In the genomic region with DNA sequence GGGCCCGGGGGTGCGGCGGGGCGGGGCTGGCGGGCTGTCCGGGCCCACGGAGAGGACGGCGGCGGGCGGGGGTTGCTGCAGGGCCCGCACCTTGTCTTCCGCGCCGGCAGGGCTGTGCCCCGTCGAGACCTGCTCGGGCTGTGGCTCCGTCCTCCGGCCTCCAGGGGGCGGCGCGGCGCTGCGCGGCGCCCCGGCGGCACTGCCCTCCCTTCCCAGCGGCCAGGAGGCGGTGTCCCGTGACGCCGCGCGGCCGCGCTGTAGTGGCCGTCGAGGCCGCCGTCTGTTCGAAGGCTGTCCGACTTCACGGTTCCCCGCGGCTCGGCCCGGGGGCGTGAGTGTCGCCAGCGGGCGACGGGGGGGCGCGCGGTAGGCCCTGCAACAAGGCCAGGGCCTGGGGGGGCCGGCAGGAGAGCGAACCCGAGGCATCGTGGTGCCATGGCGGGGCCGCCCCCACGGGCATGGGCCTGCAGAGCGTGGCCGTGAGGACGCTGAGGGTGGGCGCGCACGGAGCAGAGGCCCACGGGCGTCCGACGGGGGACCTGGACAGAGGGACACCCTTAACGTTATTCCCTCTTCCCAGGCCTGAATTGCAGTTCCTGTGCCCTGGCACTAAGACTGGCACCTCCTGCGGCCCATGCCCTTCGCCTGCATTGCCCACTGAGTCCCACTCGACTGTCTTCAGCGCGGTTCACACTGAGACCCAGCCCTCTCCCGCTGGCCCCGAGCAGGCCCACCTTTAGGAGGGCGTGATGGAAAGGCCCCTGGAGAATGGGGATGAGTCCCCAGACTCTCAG, we compare ENCODE assay signal across 8 cellular contexts. TPM values are rescaled to one million over a fixed set of nuclear protein-coding genes. Genes with fewer than 3 reads are reported as not detected.
DNase-seq lines count a peak whose midpoint lies in the region; ATAC-seq and TF ChIP-seq lines count a peak whose summit lies in the region.

Gene PLEKHG4, plus strand, starts transcription at position 237 of the 794 bp plus-strand sequence. Its CDS starts 513 bp downstream, at position 750.

- H4K20me1 ChIP-seq in OCI-LY7 (ENCODE audit: insufficient read depth, low read length): no peaks in the 10 kb centered on the region

- POLR2A ChIA-PET in OCI-LY7 (lab: Charles Lee): no interaction called here

- no peaks in the 10 kb centered on the region for H3K4me1 ChIP-seq in OCI-LY7 (ENCODE audit: insufficient read depth, low read length, poor library complexity, severe bottlenecking)

- no TSS peak for BruUV-seq in OCI-LY7 (replicated peaks; lab: Mats Ljungman, UMichigan)

- no peaks in the 10 kb centered on the region for H3K9me3 ChIP-seq in OCI-LY7 (ENCODE audit: low read length)

- H3K27ac ChIP-seq in HL-60 (replicated peaks) (peak within 1 kb of the TSS; percentile 72), OCI-LY7 (ENCODE audit: low read depth, low read length, poor library complexity, severe bottlenecking) (no peak within 1 kb of the TSS)

- H3K9me3 Mint-ChIP-seq in CD14-positive monocyte: no peaks in the 10 kb centered on the region
- H3K9me3 Mint-ChIP-seq in natural killer cell: no peaks in the 10 kb centered on the region

- peak within 1 kb of the TSS; percentile 46 for H3K4me3 ChIP-seq in HL-60 (replicated peaks; ENCODE audit: insufficient read depth, low read length)
- H3K4me3 ChIP-seq in OCI-LY7 (ENCODE audit: low read depth, low read length, poor library complexity, severe bottlenecking): peak within 1 kb of the TSS; percentile 53

- DNase-seq in CD14-positive monocyte (ENCODE audit: low spot score): peak; percentile 74
- DNase-seq in HL-60 (ENCODE audit: low read depth in 1 of 2, low spot score in 1 of 2): peak; percentile 67 to 76
- DNase-seq in OCI-LY7 (ENCODE audit: low spot score): peak; percentile 46
- peak; percentile 84 for DNase-seq in activated T-cell treated with anti-CD3 and anti-CD28 coated beads, Interleukin-2, amount 50 U/mL, for 1 hour
- peak; percentile 75 for DNase-seq in fibroblast of gingiva (ENCODE audit: low read depth)
- DNase-seq in natural killer cell: peak; percentile 74
- DNase-seq in stimulated activated naive CD8-positive, alpha-beta T cell treated with anti-CD3 and anti-CD28 coated beads, Interleukin-15, Interleukin-2, amounts not matched to agents 100 U/mL and 50 U/mL, for 24 hours: peak; percentile 89

- H3K4me1 Mint-ChIP-seq in CD14-positive monocyte: peaks cover 14% of the 10 kb centered on the region
- H3K4me1 Mint-ChIP-seq in natural killer cell: peaks cover 6 to 8% of the 10 kb centered on the region in 2 donors

- intact Hi-C loops in CD14-positive monocyte (cut with micrococcal nuclease): loop anchor here (5.0 kb wide), 1 partner anchor 118 kb away; no protein-coding TSS in a partner anchor
- intact Hi-C loops in OCI-LY7 (cut with micrococcal nuclease; ENCODE audit: unreplicated experiment): loop anchor here (1.0 to 5.0 kb wide), 2 partner anchors 60 to 118 kb away; no protein-coding TSS in a partner anchor
- intact Hi-C loops in natural killer cell (cut with micrococcal nuclease): no loop called here

- H3K4me2 ChIP-seq in OCI-LY7 (ENCODE audit: low read length): peak within 1 kb of the TSS; percentile 54; the same call in 1 of the 2 replicates

- peak; percentile 87 for ATAC-seq in GM19328 (IDR thresholded peaks at IDR 0.05; ENCODE audit: unreplicated experiment)
- ATAC-seq in natural killer cell: peak; percentile 98 to 99 (median 98)
- peak; percentile 91 for ATAC-seq in stimulated activated naive CD8-positive, alpha-beta T cell treated with anti-CD3 and anti-CD28 coated beads, Interleukin-15, Interleukin-2, amounts not matched to agents 100 U/mL and 50 U/mL, for 24 hours

- H3K4me3 Mint-ChIP-seq in CD14-positive monocyte (peak within 1 kb of the TSS; percentile 75 to 86), natural killer cell (peak within 1 kb of the TSS; percentile 73)

- no peaks in the 10 kb centered on the region for H3K9me2 ChIP-seq in OCI-LY7 (ENCODE audit: insufficient read depth, low read length)

- CTCF ChIA-PET in OCI-LY7 (lab: Charles Lee; ENCODE audit: unreplicated experiment): no interaction called here

- no peaks in the 10 kb centered on the region for H3K36me3 ChIP-seq in OCI-LY7 (ENCODE audit: insufficient read depth, low read length)

- H3K27me3 ChIP-seq in HL-60 (ENCODE audit: insufficient read depth, poor library complexity, severe bottlenecking): no peaks in the 10 kb centered on the region

- TF ChIP-seq CTCF in CD14-positive monocyte (IDR thresholded peaks at IDR 0.05) (peak; percentile 88), HL-60 (IDR thresholded peaks at IDR 0.05; ENCODE audit: insufficient read depth, low read length) (peak; percentile 39), OCI-LY7 (conservative IDR thresholded peaks at IDR 0.05; ENCODE audit: low read length) (peak; percentile 65), natural killer cell (IDR thresholded peaks at IDR 0.05) (peak; percentile 70)

- H3K79me2 ChIP-seq in OCI-LY7 (ENCODE audit: insufficient read depth, low read depth, low read length): no peaks in the 10 kb centered on the region

- H3K27me3 Mint-ChIP-seq in CD14-positive monocyte (ENCODE audit: low read depth in 3 of 3) (no peaks in the 10 kb centered on the region), natural killer cell (ENCODE audit: low read depth in 2 of 2) (no peaks in the 10 kb centered on the region)

- H3K27ac Mint-ChIP-seq in CD14-positive monocyte (peak within 1 kb of the TSS in 1 of 7 donors; percentile 70), natural killer cell (peak within 1 kb of the TSS in 1 of 2 donors; percentile 70)

- peaks cover 13 to 14% of the 10 kb centered on the region in 2 donors for H3K36me3 Mint-ChIP-seq in CD14-positive monocyte
- peaks cover 7% of the 10 kb centered on the region for H3K36me3 Mint-ChIP-seq in natural killer cell

- peak within 1 kb of the TSS; percentile 16; the same call in 1 of the 2 replicates for H2AFZ ChIP-seq in OCI-LY7 (ENCODE audit: low read length)

RNA-seq across cellular contexts. Expression of gene PLEKHG4, which starts in this region (rescaled TPM):
- 1 to 10 TPM in 1 of 2 donors, under 1 TPM in 1; 0.79 to 3.2 TPM for polyA plus RNA-seq in CD14-positive monocyte
- total RNA-seq in OCI-LY7 (2014; rRNA removed; shearing (Covaris generic)): not detected in 2 replicates
- 0.51 and 1.3 TPM in 2 replicates for total RNA-seq in OCI-LY7 (2022)
- 10 to 100 TPM in 1 of 3 donors, 1 to 10 TPM in 2; 6.8 to 14.7 (median 8.5) TPM for total RNA-seq in natural killer cell
